Comparison of ENCODE assay signal across 1 cellular context in the genomic region with DNA sequence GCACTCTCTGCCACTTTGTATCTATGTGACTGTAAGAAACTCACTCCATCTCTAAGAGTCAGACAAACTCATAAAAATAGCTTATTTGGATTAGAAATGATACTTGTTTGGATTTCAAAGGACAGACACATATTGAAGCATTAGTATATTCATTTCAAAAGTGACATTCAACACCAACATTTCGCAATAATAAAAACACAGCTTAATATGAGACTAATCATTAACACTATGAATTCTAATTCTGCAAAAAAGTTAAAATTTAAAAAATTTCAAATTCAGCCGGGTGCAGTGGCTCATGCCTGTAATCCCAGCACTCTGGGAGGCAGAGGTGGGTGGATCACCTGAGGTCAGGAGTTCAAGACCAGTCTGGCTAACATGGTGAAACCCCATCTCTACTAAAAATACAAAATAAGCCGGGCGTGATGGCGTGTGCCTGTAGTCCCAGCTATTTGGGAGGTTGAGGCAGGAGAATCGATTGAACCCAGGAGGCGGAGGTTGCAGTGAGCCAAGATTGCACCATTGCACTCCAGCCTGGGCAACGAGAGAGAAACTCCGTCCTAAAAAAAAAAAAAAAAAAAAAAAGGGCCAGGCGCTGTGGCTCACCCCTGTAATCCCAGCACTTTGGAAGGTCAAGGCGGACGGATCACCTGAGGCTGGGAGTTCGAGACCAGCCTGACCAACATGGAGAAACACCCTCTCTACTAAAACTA. TPM values are rescaled to one million over a fixed set of nuclear protein-coding genes. Genes with fewer than 3 reads are reported as not detected.
"Had no signal": no experiment of that assay in that cellular context is flagged by ENCODE, and none has a peak within 500 bp of the region (broad histone marks: within the 10 kb centered on the region; RNA-seq: fewer than 3 reads in every experiment).

No MANE protein-coding gene starts in this region.

RNA-seq across cellular contexts. Expression of gene NEK10, which starts 55.8 kb away (rescaled TPM):
- polyA plus RNA-seq: IgD-negative memory B cell had no signal
